ENCODE assay signal across 8 cellular contexts in genomic region chr12:130818381-130819247, GRCh38. TPM values are rescaled to one million over a fixed set of nuclear protein-coding genes. Genes with fewer than 3 reads are reported as not detected.
DNase-seq lines count a peak whose midpoint lies in the region; ATAC-seq and TF ChIP-seq lines count a peak whose summit lies in the region.

No MANE protein-coding gene starts in this region.

- DNase-seq in DND-41 (peak; percentile 64), LNCaP clone FGC (ENCODE audit: low read depth) (no peak), chondrocyte (ENCODE audit: low spot score) (no peak), lower leg skin (ENCODE audit: low spot score in 2 of 2) (peak; percentile 33 to 92), NCI-H128 (lab: John Stamatoyannopoulos, UW; ENCODE audit: unreplicated experiment) (no peak)
- DNase-seq in activated CD4-positive, alpha-beta T cell treated with anti-CD3 and anti-CD28 coated beads for 36 hours: peak; percentile 89
- peak; percentile 56 to 70 (median 62) for DNase-seq in stimulated activated CD4-positive, alpha-beta T cell treated with anti-CD3 and anti-CD28 coated beads, TNF-alpha, amount 100 ng/mL, for 4 hours (ENCODE audit: low read depth in 3 of 3)

- H2AFZ ChIP-seq in DND-41 (ENCODE audit: low read depth, low read length): peak overlapping the region; percentile 77

- peak overlapping the region; percentile 87 for H3K4me2 ChIP-seq in DND-41 (ENCODE audit: insufficient read depth, low read length)

- peak overlapping the region; percentile 63 for H3K27ac ChIP-seq in DND-41 (ENCODE audit: low read length)

- TF ChIP-seq CTCF in DND-41 (IDR thresholded peaks at IDR 0.05; ENCODE audit: borderline replicate concordance, extremely low read depth, low read length, poor library complexity, severe bottlenecking) (peak; percentile 75), LNCaP clone FGC (IDR thresholded peaks at IDR 0.05; ENCODE audit: control insufficient read depth, extremely low read depth, insufficient read depth) (peak; percentile 87), chondrocyte (IDR thresholded peaks at IDR 0.05) (peak; percentile 88), lower leg skin (IDR thresholded peaks at IDR 0.05) (no peak)

- peak overlapping the region; percentile 25 to 64; a peak in 3 of 4 replicates for H3K4me3 ChIP-seq in DND-41 (ENCODE audit: low read depth in 1 of 2, low read length in 2 of 2)
- peak overlapping the region; percentile 56 for H3K4me3 ChIP-seq in LNCaP clone FGC (ENCODE audit: low read depth, low read length)
- peak overlapping the region; percentile 17 for H3K4me3 ChIP-seq in lower leg skin (ENCODE audit: low read depth, poor library complexity, severe bottlenecking)

- H4K20me1 ChIP-seq in DND-41 (ENCODE audit: insufficient read depth, low read length): peaks cover 6% of the 10 kb centered on the region; the same call in 1 of the 2 replicates

- 10 to 26% methylated on average over 56 to 60 of the region's 60 CpGs for WGBS in lower leg skin, 2 donors

- CTCF ChIA-PET in activated CD4-positive, alpha-beta T cell treated with anti-CD3 and anti-CD28 coated beads for 36 hours (lab: Charles Lee): interaction anchor here (0.9 to 2.3 kb wide), 7 partner anchors 7 to 313 kb away, joined by 3 to 12 read pairs (median 4); no protein-coding TSS in a partner anchor

- peak overlapping the region; percentile 77 for H3K4me3 Mint-ChIP-seq in activated CD4-positive, alpha-beta T cell treated with anti-CD3 and anti-CD28 coated beads for 36 hours
- H3K4me3 Mint-ChIP-seq in chondrocyte (ENCODE audit: unreplicated experiment): no peak overlapping the region

- ATAC-seq in DND-41 (ENCODE audit: insufficient read depth, low read depth) (peak; percentile 90), GM21619 (IDR thresholded peaks at IDR 0.05; ENCODE audit: unreplicated experiment) (peak; percentile 80)
- ATAC-seq in activated CD4-positive, alpha-beta T cell treated with anti-CD3 and anti-CD28 coated beads for 36 hours: peak; percentile 92

- peaks cover 45% of the 10 kb centered on the region for H3K36me3 ChIP-seq in DND-41 (ENCODE audit: insufficient read depth, low read length)

- no peaks in the 10 kb centered on the region for H3K9me3 ChIP-seq in DND-41 (ENCODE audit: insufficient read depth, low read length, severe bottlenecking)

- no peak for TF ChIP-seq POLR2A in lower leg skin (IDR thresholded peaks at IDR 0.05)

- intact Hi-C loops in activated CD4-positive, alpha-beta T cell treated with anti-CD3 and anti-CD28 coated beads for 36 hours (cut with DNase I, micrococcal nuclease): loop anchor here (1.0 to 5.0 kb wide), 5 partner anchors 21 to 57 kb away; partner anchors contain the start of gene STX2 (in 1 of the 2)
- intact Hi-C loops in lower leg skin (cut with DNase I; ENCODE audit: low total_unique reads): loop anchor here (10.0 kb wide), 1 partner anchor 54 kb away; no protein-coding TSS in a partner anchor

- peaks cover 12% of the 10 kb centered on the region for H3K4me1 ChIP-seq in DND-41 (ENCODE audit: insufficient read depth, low read length)

- H3K36me3 Mint-ChIP-seq in activated CD4-positive, alpha-beta T cell treated with anti-CD3 and anti-CD28 coated beads for 36 hours (ENCODE audit: low read depth): peaks cover 18% of the 10 kb centered on the region
- H3K36me3 Mint-ChIP-seq in chondrocyte (ENCODE audit: low read depth): peaks cover 15% of the 10 kb centered on the region

- no peaks in the 10 kb centered on the region for H3K27me3 Mint-ChIP-seq in activated CD4-positive, alpha-beta T cell treated with anti-CD3 and anti-CD28 coated beads for 36 hours
- H3K27me3 Mint-ChIP-seq in chondrocyte (ENCODE audit: low read depth): no peaks in the 10 kb centered on the region

- H3K27ac Mint-ChIP-seq in activated CD4-positive, alpha-beta T cell treated with anti-CD3 and anti-CD28 coated beads for 36 hours: peak overlapping the region; percentile 86
- no peak overlapping the region for H3K27ac Mint-ChIP-seq in chondrocyte (ENCODE audit: unreplicated experiment)

- no peaks in the 10 kb centered on the region; the same call in none of the 2 replicates for H3K79me2 ChIP-seq in DND-41 (ENCODE audit: insufficient read depth, low read length)

- POLR2A ChIA-PET in activated CD4-positive, alpha-beta T cell treated with anti-CD3 and anti-CD28 coated beads for 36 hours (lab: Charles Lee): interaction anchor here (0.7 kb wide), 1 partner anchor 55 kb away, joined by 3 read pairs; no protein-coding TSS in a partner anchor

- no peaks in the 10 kb centered on the region for H3K9me3 Mint-ChIP-seq in activated CD4-positive, alpha-beta T cell treated with anti-CD3 and anti-CD28 coated beads for 36 hours (ENCODE audit: low read depth)
- H3K9me3 Mint-ChIP-seq in chondrocyte (ENCODE audit: low read depth): no peaks in the 10 kb centered on the region

- H3K9ac ChIP-seq in DND-41 (ENCODE audit: low read depth, low read length): peak overlapping the region; percentile 50

- no peaks in the 10 kb centered on the region for H3K27me3 ChIP-seq in DND-41 (ENCODE audit: insufficient read depth, low read length, poor library complexity)

- peaks cover 6% of the 10 kb centered on the region for H3K4me1 Mint-ChIP-seq in activated CD4-positive, alpha-beta T cell treated with anti-CD3 and anti-CD28 coated beads for 36 hours
- peaks cover 7% of the 10 kb centered on the region for H3K4me1 Mint-ChIP-seq in chondrocyte (ENCODE audit: low read depth)

RNA-seq across cellular contexts. Expression of gene STX2, which starts 20.4 kb away (rescaled TPM):
- 10 to 100 TPM; 13.1 to 16.2 TPM for total RNA-seq in activated CD4-positive, alpha-beta T cell treated with anti-CD3 and anti-CD28 coated beads for 36 hours
- 28.4 to 42.6 TPM (median 40.4 TPM) in 3 replicates for total RNA-seq in chondrocyte
- total RNA-seq in lower leg skin: 10 to 100 TPM in 1 of 4 donors, 1 to 10 TPM in 3; 2.9 to 14.7 (median 4.7) TPM

RNA-seq across cellular contexts. Expression of gene RAN, which starts 53.3 kb away (rescaled TPM):
- total RNA-seq in activated CD4-positive, alpha-beta T cell treated with anti-CD3 and anti-CD28 coated beads for 36 hours: 1,000 to 10,000 TPM; 1,919 to 2,242 TPM
- total RNA-seq in chondrocyte: 509 to 544 TPM (median 519 TPM) in 3 replicates
- total RNA-seq in lower leg skin: 100 to 1,000 TPM in 3 of 4 donors, 10 to 100 TPM in 1; 88.3 to 161 (median 148) TPM

Comparison
In these comparisons a context has a peak if more than half of its experiments do, and no peak if none do; other contexts are left out.
1. DNase-seq: peak in DND-41 (single experiment), activated CD4-positive, alpha-beta T cell treated with anti-CD3 and anti-CD28 coated beads for 36 hours (single experiment), lower leg skin (2 of 2) and stimulated activated CD4-positive, alpha-beta T cell treated with anti-CD3 and anti-CD28 coated beads, TNF-alpha, amount 100 ng/mL, for 4 hours (3 of 3); none in LNCaP clone FGC (single experiment), chondrocyte (single experiment) and NCI-H128 (single experiment).
2. CTCF ChIP-seq: peak in DND-41 (single experiment), LNCaP clone FGC (single experiment) and chondrocyte (single experiment); none in lower leg skin (0 of 3).
3. Peak in every context shown above with its lines, with median percentiles within 50 percentile points of each other: ATAC-seq and H3K4me3 ChIP-seq.